In genomic region chr6:150230877-150231428, GRCh38 we compare ENCODE assay signal across 16 cellular contexts.
"Had no signal": no experiment of that assay in that cellular context is flagged by ENCODE, and none has a peak within 500 bp of the region (broad histone marks: within the 10 kb centered on the region; RNA-seq: fewer than 3 reads in every experiment).

No MANE protein-coding gene starts in this region.

- H3K9me3 ChIP-seq: esophagus muscularis mucosa, tibial artery, vagina had no signal

- H2AFZ ChIP-seq: hepatocyte had no signal

- H3K79me2 ChIP-seq: hepatocyte had no signal

- H3K4me1 ChIP-seq: tibial artery, vagina had no signal

- DNase-seq: activated CD4-positive, alpha-beta memory T cell treated with anti-CD3 and anti-CD28 coated beads, Interleukin-2, amount 10 ng/mL, durations not matched to agents 7 days and 5 days; activated CD4-positive, alpha-beta T cell treated with anti-CD3 and anti-CD28 coated beads for 4 hours; activated naive CD8-positive, alpha-beta T cell treated with anti-CD3 and anti-CD28 coated beads for 36 hours; activated T-cell treated with anti-CD3 and anti-CD28 coated beads, Interleukin-2, amount 50 U/mL, for 72 hours; left ventricle myocardium inferior; mesenchymal stem cell; natural killer cell; nucleus accumbens; stimulated activated CD4-positive, alpha-beta T cell treated with anti-CD3 and anti-CD28 coated beads, Interleukin-4, amount 100 ng/mL, for 24 hours; stimulated activated naive CD4-positive, alpha-beta T cell; tibial artery had no signal

- ATAC-seq: activated T-cell treated with anti-CD3 and anti-CD28 coated beads, Interleukin-2, amount 50 U/mL, for 72 hours; natural killer cell; WTC11 had no signal

- H3K27me3 ChIP-seq: esophagus muscularis mucosa, hepatocyte, tibial artery, vagina had no signal

- H3K4me2 ChIP-seq: hepatocyte had no signal

- H3K4me3 ChIP-seq: esophagus muscularis mucosa, hepatocyte, left ventricle myocardium inferior, skin epidermis, tibial artery, vagina had no signal

- H3K36me3 ChIP-seq: esophagus muscularis mucosa, left ventricle myocardium inferior, tibial artery, vagina had no signal

- H3K27ac ChIP-seq: esophagus muscularis mucosa, hepatocyte, left ventricle myocardium inferior, skin epidermis, tibial artery, vagina had no signal
